ENCODE assay signal across 22 cellular contexts in the genomic region with DNA sequence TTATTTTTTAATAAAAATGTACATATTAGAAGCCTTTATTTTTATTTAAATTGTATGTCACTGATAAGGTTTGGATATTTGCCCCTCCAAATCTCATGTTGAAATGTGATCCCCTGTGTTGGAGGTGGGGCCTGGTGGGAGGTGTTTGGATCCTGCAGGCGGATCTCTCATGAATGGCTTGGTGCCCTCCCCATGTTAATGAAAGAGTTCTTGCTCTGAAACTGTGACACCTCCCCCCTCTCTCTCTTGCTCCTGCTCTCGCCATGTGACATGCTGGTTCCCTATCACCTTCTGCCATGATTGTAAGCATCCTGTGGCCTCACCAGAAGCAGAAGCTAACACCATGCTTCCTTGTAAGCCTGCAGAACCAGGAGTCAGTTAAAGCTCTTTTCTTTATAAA. TPM values are rescaled to one million over a fixed set of nuclear protein-coding genes. Genes with fewer than 3 reads are reported as not detected.
DNase-seq lines count a peak whose midpoint lies in the region; ATAC-seq, FAIRE-seq and TF ChIP-seq lines count a peak whose summit lies in the region.
"Had no signal": no experiment of that assay in that cellular context is flagged by ENCODE, and none has a peak within 500 bp of the region (broad histone marks: within the 10 kb centered on the region; RNA-seq: fewer than 3 reads in every experiment).

No MANE protein-coding gene starts in this region.

- H3K4me1 ChIP-seq in HepG2 (ENCODE audit: insufficient read depth, low read length) (peaks cover 52% of the 10 kb centered on the region), muscle layer of colon (ENCODE audit: insufficient read depth, low read length) (peaks cover 62% of the 10 kb centered on the region), transverse colon (peaks cover 3 to 13% (median 6%) of the 10 kb centered on the region in 4 donors)
- H3K4me1 ChIP-seq in CD8-positive, alpha-beta memory T cell (ENCODE audit: insufficient read depth, low read length), result no peaks in the 10 kb centered on the region

- no peak for FAIRE-seq in HepG2 (lab: Jason Lieb, UNC)
- FAIRE-seq: A204.1, GM19239, H54, HTR-8/SVneo had no signal

- TF ChIP-seq CTCF in WTC11 (IDR thresholded peaks at IDR 0.05) (no peak), HepG2 (CRISPR knock-in tag; IDR thresholded peaks at IDR 0.05) (no peak), transverse colon (IDR thresholded peaks at IDR 0.05) (no peak)

- H3K27me3 Mint-ChIP-seq in WTC11 (ENCODE audit: low read depth), result no peaks in the 10 kb centered on the region
- H3K27me3 Mint-ChIP-seq in CD8-positive, alpha-beta memory T cell, result no peaks in the 10 kb centered on the region
- H3K27me3 Mint-ChIP-seq in activated T-helper 2 cell treated with anti-CD3 and anti-CD28 coated beads, Interferon-gamma antibody, Interleukin-2, Interleukin-4, amounts not matched to agents 10 μg/mL and 5 μg/mL and 100 μg/mL, durations not matched to agents 14 hours and 24 hours and 36 hours (ENCODE audit: low read depth), result no peaks in the 10 kb centered on the region
- H3K27me3 Mint-ChIP-seq: CD4-positive, alpha-beta T cell had no signal

- 94% methylated on average over 2 of the region's 2 CpGs for WGBS in HepG2 (ENCODE audit: low lambda C conversion rate)
- WGBS in transverse colon (ENCODE audit: low coverage in 1 of 2), 2 donors, result 83% methylated on average over 2 of the region's 2 CpGs; no CpG with 5 or more reads in 1 of the 2 donors

- CTCF ChIA-PET in WTC11 (lab: Charles Lee), result no interaction called here
- CTCF ChIA-PET in HepG2 (lab: Yijun Ruan, JAX; ENCODE audit: low intra/inter-chr PET ratio, low total read pairs), result no interaction called here
- CTCF ChIA-PET in CD8-positive, alpha-beta memory T cell (lab: Charles Lee), result no interaction called here

- no peak overlapping the region for H3K4me2 ChIP-seq in HepG2 (ENCODE audit: low read depth, low read length)

- H3K36me3 ChIP-seq in HepG2 (replicated peaks in 1 of 2; ENCODE audit: control insufficient read depth in 1 of 2, insufficient read depth in 2 of 2, low read length in 2 of 2), result no peaks in the 10 kb centered on the region
- H3K36me3 ChIP-seq in muscle layer of colon (ENCODE audit: insufficient read depth, low read length), result no peaks in the 10 kb centered on the region
- H3K36me3 ChIP-seq in transverse colon, result no peaks in the 10 kb centered on the region
- H3K36me3 ChIP-seq in CD8-positive, alpha-beta memory T cell (ENCODE audit: insufficient read depth, low read length), result no peaks in the 10 kb centered on the region

- DNase-seq in WTC11 (ENCODE audit: low spot score) (no peak), HepG2 (ENCODE audit: low spot score) (no peak), transverse colon (no peak)
- DNase-seq in CD8-positive, alpha-beta memory T cell, result no peak
- DNase-seq in activated CD4-positive, alpha-beta T cell treated with anti-CD3 and anti-CD28 coated beads, Interleukin-2, amount 50 U/mL, for 1 hour, result no peak
- DNase-seq in activated T-helper 2 cell treated with anti-CD3 and anti-CD28 coated beads, Interferon-gamma antibody, Interleukin-2, Interleukin-4, amounts not matched to agents 10 μg/mL and 5 μg/mL and 100 μg/mL, durations not matched to agents 14 hours and 24 hours and 36 hours (ENCODE audit: low spot score), result no peak
- DNase-seq: AML-193; CD4-positive, alpha-beta T cell; DMS153; DMS79; GF-D8; HFFc6; KG1 had no signal

- peaks cover 6% of the 10 kb centered on the region for H3K9me3 Mint-ChIP-seq in WTC11
- no peaks in the 10 kb centered on the region for H3K9me3 Mint-ChIP-seq in CD8-positive, alpha-beta memory T cell
- H3K9me3 Mint-ChIP-seq in activated T-helper 2 cell treated with anti-CD3 and anti-CD28 coated beads, Interferon-gamma antibody, Interleukin-2, Interleukin-4, amounts not matched to agents 10 μg/mL and 5 μg/mL and 100 μg/mL, durations not matched to agents 14 hours and 24 hours and 36 hours, result no peaks in the 10 kb centered on the region
- H3K9me3 Mint-ChIP-seq: CD4-positive, alpha-beta T cell; HFFc6 had no signal

- BruUV-seq in HepG2 (replicated peaks; lab: Mats Ljungman, UMichigan), result no TSS peak

- H3K79me2 ChIP-seq in HepG2 (ENCODE audit: insufficient read depth, low read length), result no peaks in the 10 kb centered on the region

- H3K27ac Mint-ChIP-seq in WTC11, result no peak overlapping the region
- no peak overlapping the region for H3K27ac Mint-ChIP-seq in CD8-positive, alpha-beta memory T cell
- H3K27ac Mint-ChIP-seq in activated T-helper 2 cell treated with anti-CD3 and anti-CD28 coated beads, Interferon-gamma antibody, Interleukin-2, Interleukin-4, amounts not matched to agents 10 μg/mL and 5 μg/mL and 100 μg/mL, durations not matched to agents 14 hours and 24 hours and 36 hours, result no peak overlapping the region
- H3K27ac Mint-ChIP-seq: CD4-positive, alpha-beta T cell; HFFc6 had no signal

- POLR2A ChIA-PET in WTC11 (lab: Charles Lee) (no interaction called here), HepG2 (lab: Yijun Ruan, JAX) (interaction anchor here (4.0 kb wide), 1 partner anchor 109 kb away, joined by 24 read pairs; no protein-coding TSS in a partner anchor)
- POLR2A ChIA-PET in CD8-positive, alpha-beta memory T cell (lab: Charles Lee), result no interaction called here

- TF ChIP-seq POLR2A in HepG2 (IDR thresholded peaks at IDR 0.05; ENCODE audit: insufficient read depth in 1 of 2, low read depth in 2 of 2, low read length in 2 of 2) (no peak), transverse colon (IDR thresholded peaks at IDR 0.05) (no peak)

- H2AFZ ChIP-seq in HepG2 (ENCODE audit: low read length), result no peak overlapping the region

- H3K4me3 Mint-ChIP-seq in WTC11, result no peak overlapping the region
- H3K4me3 Mint-ChIP-seq in CD8-positive, alpha-beta memory T cell, result no peak overlapping the region
- no peak overlapping the region for H3K4me3 Mint-ChIP-seq in activated T-helper 2 cell treated with anti-CD3 and anti-CD28 coated beads, Interferon-gamma antibody, Interleukin-2, Interleukin-4, amounts not matched to agents 10 μg/mL and 5 μg/mL and 100 μg/mL, durations not matched to agents 14 hours and 24 hours and 36 hours (ENCODE audit: low read depth)
- H3K4me3 Mint-ChIP-seq: CD4-positive, alpha-beta T cell; HFFc6 had no signal

- H3K27ac ChIP-seq in HepG2 (ENCODE audit: extremely low read length, insufficient read depth, low read length), result peak overlapping the region; percentile 68
- peak overlapping the region; percentile 2 for H3K27ac ChIP-seq in muscle layer of colon (ENCODE audit: low read depth, low read length)
- H3K27ac ChIP-seq in transverse colon, result peak overlapping the region in 3 of 4 donors; percentile 10 to 68 (median 46)
- no peak overlapping the region for H3K27ac ChIP-seq in CD8-positive, alpha-beta memory T cell (ENCODE audit: low read depth, low read length)
- H3K27ac ChIP-seq: C4-2B had no signal

- H3K27me3 ChIP-seq in HepG2 (ENCODE audit: control insufficient read depth in 1 of 2, insufficient read depth in 2 of 2, low read length in 2 of 2) (no peaks in the 10 kb centered on the region), muscle layer of colon (ENCODE audit: control insufficient read depth in 1 of 2, insufficient read depth in 2 of 2, low read length in 2 of 2) (no peaks in the 10 kb centered on the region), transverse colon (no peaks in the 10 kb centered on the region)
- no peaks in the 10 kb centered on the region for H3K27me3 ChIP-seq in CD8-positive, alpha-beta memory T cell (ENCODE audit: insufficient read depth, low read length, poor library complexity, severe bottlenecking)

- H3K4me3 ChIP-seq in HepG2 (replicated peaks in 1 of 3; ENCODE audit: insufficient read depth in 1 of 3, low read depth in 2 of 3, low read length in 3 of 3), result no peak overlapping the region
- no peak overlapping the region for H3K4me3 ChIP-seq in muscle layer of colon (ENCODE audit: low read depth in 1 of 2, low read length in 2 of 2)
- no peak overlapping the region for H3K4me3 ChIP-seq in transverse colon
- H3K4me3 ChIP-seq in CD8-positive, alpha-beta memory T cell (ENCODE audit: low read length), result no peak overlapping the region

- H3K9ac ChIP-seq in HepG2 (ENCODE audit: insufficient read depth, low read depth, low read length) (no peak overlapping the region), muscle layer of colon (ENCODE audit: low read length) (no peak overlapping the region)

- peaks cover 14% of the 10 kb centered on the region for H3K4me1 Mint-ChIP-seq in WTC11
- no peaks in the 10 kb centered on the region for H3K4me1 Mint-ChIP-seq in CD8-positive, alpha-beta memory T cell
- no peaks in the 10 kb centered on the region for H3K4me1 Mint-ChIP-seq in activated T-helper 2 cell treated with anti-CD3 and anti-CD28 coated beads, Interferon-gamma antibody, Interleukin-2, Interleukin-4, amounts not matched to agents 10 μg/mL and 5 μg/mL and 100 μg/mL, durations not matched to agents 14 hours and 24 hours and 36 hours (ENCODE audit: low read depth)

- TF ChIP-seq EP300 in HepG2 (IDR thresholded peaks at IDR 0.05; ENCODE audit: low read depth in 2 of 2, low read length in 2 of 2), result no peak
- TF ChIP-seq EP300 in HepG2 (CRISPR knock-in tag; IDR thresholded peaks at IDR 0.05; ENCODE audit: borderline replicate concordance), result no peak
- no peak for TF ChIP-seq EP300 in transverse colon (IDR thresholded peaks at IDR 0.05; ENCODE audit: low read depth)

- in situ Hi-C loops in HepG2 (cut with HindIII; ENCODE audit: extremely low pct_ligation_motif_present, low pct_unique_long_range_greater_than_20kb), result loop anchor here (10.0 kb wide), 1 partner anchor 336 kb away; no protein-coding TSS in a partner anchor
- in situ Hi-C loops in transverse colon (cut with MboI; ENCODE audit: low pct_ligation_motif_present in 1 of 4, low pct_unique_long_range_greater_than_20kb in 1 of 4, low sequenced_read_pairs in 3 of 4), result loop anchor here in 2 of 4 donors (25.0 kb wide), 1 partner anchor 323 kb away; no protein-coding TSS in a partner anchor

- no peaks in the 10 kb centered on the region for H3K9me3 ChIP-seq in HepG2 (ENCODE audit: low read length)
- H3K9me3 ChIP-seq in muscle layer of colon (ENCODE audit: low read length), result no peaks in the 10 kb centered on the region
- no peaks in the 10 kb centered on the region for H3K9me3 ChIP-seq in transverse colon
- H3K9me3 ChIP-seq in CD8-positive, alpha-beta memory T cell (ENCODE audit: low read length), result no peaks in the 10 kb centered on the region

- ATAC-seq in WTC11 (peak; percentile 73), HepG2 (no peak), HG03108 (IDR thresholded peaks at IDR 0.05; ENCODE audit: unreplicated experiment) (no peak)
- ATAC-seq: HCT116 had no signal

- H3K36me3 Mint-ChIP-seq in WTC11, result no peaks in the 10 kb centered on the region
- no peaks in the 10 kb centered on the region for H3K36me3 Mint-ChIP-seq in CD8-positive, alpha-beta memory T cell
- no peaks in the 10 kb centered on the region for H3K36me3 Mint-ChIP-seq in activated T-helper 2 cell treated with anti-CD3 and anti-CD28 coated beads, Interferon-gamma antibody, Interleukin-2, Interleukin-4, amounts not matched to agents 10 μg/mL and 5 μg/mL and 100 μg/mL, durations not matched to agents 14 hours and 24 hours and 36 hours (ENCODE audit: low read depth)

- H4K20me1 ChIP-seq in HepG2 (ENCODE audit: insufficient read depth, low read length), result no peaks in the 10 kb centered on the region

- intact Hi-C loops in HepG2 (cut with micrococcal nuclease; ENCODE audit: unreplicated experiment), result no loop called here
- intact Hi-C loops in transverse colon (cut with DNase I; ENCODE audit: low total_unique reads), result no loop called here
- intact Hi-C loops in activated T-helper 2 cell treated with anti-CD3 and anti-CD28 coated beads, Interferon-gamma antibody, Interleukin-2, Interleukin-4, amounts not matched to agents 10 μg/mL and 5 μg/mL and 100 μg/mL, durations not matched to agents 14 hours and 24 hours and 36 hours (cut with micrococcal nuclease), result no loop called here

- TF ChIP-seq RAD21 in HepG2 (CRISPR knock-in tag; IDR thresholded peaks at IDR 0.05), result no peak

RNA-seq across cellular contexts. Expression of gene AGTR1, which starts 13.0 kb away (rescaled TPM):
- 0.13 to 0.25 TPM in 2 of 3 replicates, not detected in the other for total RNA-seq in WTC11 (2021)
- total RNA-seq in HepG2 (2016; rRNA removed; fragmentation: Illumina TruSeq; extraction: Trizol), result 0.08 and 0.64 TPM in 2 replicates
- total RNA-seq in HepG2 (2016; cell fraction: cytosol; rRNA removed; fragmentation: Illumina TruSeq; extraction: Trizol; ENCODE audit: low read depth), result not detected in 2 replicates
- total RNA-seq in HepG2 (2016; cell fraction: insoluble cytoplasmic fraction; rRNA removed; fragmentation: Illumina TruSeq; extraction: Trizol), result 0.13 and 0.54 TPM in 2 replicates
- 0.14 and 0.19 TPM in 2 replicates for total RNA-seq in HepG2 (2016; cell fraction: membrane; rRNA removed; fragmentation: Illumina TruSeq; extraction: Trizol)
- total RNA-seq in HepG2 (2016; cell fraction: nucleus; rRNA removed; fragmentation: Illumina TruSeq; extraction: Trizol), result 0.62 and 0.91 TPM in 2 replicates
- polyA plus RNA-seq in HepG2 (2011; rRNA removed), result 1.5 and 3.1 TPM in 2 replicates
- polyA plus RNA-seq in HepG2 (2011; cell fraction: cytosol; rRNA removed), result 0.81 and 3.1 TPM in 2 replicates
- polyA plus RNA-seq in HepG2 (2011; cell fraction: nucleus; rRNA removed), result 0.77 and 1.3 TPM in 2 replicates
- 16.4 and 26.3 TPM in 2 replicates for polyA plus RNA-seq in HepG2 (2012)
- not detected in 2 replicates for polyA plus RNA-seq in HepG2 (2016; cell fraction: cytosol; fragmentation: Illumina TruSeq; extraction: Trizol; ENCODE audit: low read depth)
- polyA plus RNA-seq in HepG2 (2016; cell fraction: insoluble cytoplasmic fraction; fragmentation: Illumina TruSeq; extraction: Trizol; ENCODE audit: low read depth), result 0.21 and 0.51 TPM in 2 replicates
- 0.13 TPM in 2 replicates for polyA plus RNA-seq in HepG2 (2016; cell fraction: membrane; fragmentation: Illumina TruSeq; extraction: Trizol; ENCODE audit: low read depth)
- 0.79 and 2.8 TPM in 2 replicates for polyA plus RNA-seq in HepG2 (2016; cell fraction: nucleus; fragmentation: Illumina TruSeq; extraction: Trizol; ENCODE audit: insufficient read depth, low read depth)
- 2.5 TPM in 1 of 2 replicates, not detected in the other for polyA minus RNA-seq in HepG2 (2011; rRNA and poly(A)+ RNA removed; ENCODE audit: low replicate concordance)
- polyA minus RNA-seq in HepG2 (2011; cell fraction: cytosol; rRNA and poly(A)+ RNA removed), result 1.6 and 2.6 TPM in 2 replicates
- polyA minus RNA-seq in HepG2 (2011; cell fraction: nucleus; rRNA and poly(A)+ RNA removed), result 1.8 and 2.4 TPM in 2 replicates
- total RNA-seq in transverse colon, result 10 to 100 TPM in 1 of 4 donors, 1 to 10 TPM in 3; 1.8 to 10.2 (median 8.2) TPM
- not detected for total RNA-seq in CD8-positive, alpha-beta memory T cell
- not detected for polyA plus RNA-seq in CD8-positive, alpha-beta memory T cell
- not detected in 2 replicates for total RNA-seq in activated T-helper 2 cell treated with anti-CD3 and anti-CD28 coated beads, Interferon-gamma antibody, Interleukin-2, Interleukin-4, amounts not matched to agents 10 μg/mL and 5 μg/mL and 100 μg/mL, durations not matched to agents 14 hours and 24 hours and 36 hours
- total RNA-seq: CD4-positive, alpha-beta T cell; Daoy had no signal

Comparison
In these comparisons a context has a peak if more than half of its experiments do, and no peak if none do; other contexts are left out.
1. Of the 50 proteins assayed by ChIP-seq in both HepG2 and WTC11: peak only in HepG2: none; only in WTC11: USF2; in both: none; in neither: 49.